8 cellular contexts compared by ENCODE assay signal in genomic region chr19:58498316-58499020, GRCh38. TPM values are rescaled to one million over a fixed set of nuclear protein-coding genes. Genes with fewer than 3 reads are reported as not detected.
DNase-seq lines count a peak whose midpoint lies in the region; ATAC-seq, FAIRE-seq and TF ChIP-seq lines count a peak whose summit lies in the region.

No MANE protein-coding gene starts in this region.

- H3K4me3 ChIP-seq in astrocyte (ENCODE audit: insufficient read depth, low read depth, low read length) (peak overlapping the region; percentile 48), left lung (peak overlapping the region; percentile 50 to 62)

- H4K20me1 ChIP-seq in astrocyte (ENCODE audit: insufficient read depth, low read length), result no peaks in the 10 kb centered on the region

- no peak for TF ChIP-seq CTCF in astrocyte (IDR thresholded peaks at IDR 0.05; ENCODE audit: insufficient read depth, low read depth, low read length)
- no peak for TF ChIP-seq CTCF in left lung (IDR thresholded peaks at IDR 0.05)
- no peak for TF ChIP-seq CTCF in type B pancreatic cell (conservative IDR thresholded peaks at IDR 0.05)

- H3K4me2 ChIP-seq in astrocyte (ENCODE audit: low read length), result peak overlapping the region; percentile 93

- H3K36me3 Mint-ChIP-seq in activated T-cell treated with anti-CD3 and anti-CD28 coated beads, Interleukin-2, amount 50 U/mL, for 4 hours (ENCODE audit: insufficient read depth), result peaks cover 1% of the 10 kb centered on the region
- H3K36me3 Mint-ChIP-seq in astrocyte (ENCODE audit: low read depth, unreplicated experiment) (peaks cover 8% of the 10 kb centered on the region), type B pancreatic cell (no peaks in the 10 kb centered on the region)

- no peak for DNase-seq in activated T-cell treated with anti-CD3 and anti-CD28 coated beads, Interleukin-2, amount 50 U/mL, for 4 hours
- DNase-seq in activated T-cell treated with anti-CD3 and anti-CD28 coated beads for 4 hours (no peak), astrocyte (ENCODE audit: low read depth) (no peak), left lung (peak in 1 of 2 donors; percentile 35), type B pancreatic cell (ENCODE audit: extremely low spot score, unreplicated experiment) (no peak), CD1c-positive myeloid dendritic cell (ENCODE audit: extremely low spot score) (no peak), inferior parietal cortex (ENCODE audit: extremely low spot score) (no peak)

- H3K79me2 ChIP-seq in astrocyte (ENCODE audit: insufficient read depth, low read length), result no peaks in the 10 kb centered on the region

- H3K4me3 Mint-ChIP-seq in activated T-cell treated with anti-CD3 and anti-CD28 coated beads, Interleukin-2, amount 50 U/mL, for 4 hours, result peak overlapping the region; percentile 93
- H3K4me3 Mint-ChIP-seq in astrocyte (ENCODE audit: unreplicated experiment) (peak overlapping the region; percentile 91), type B pancreatic cell (peak overlapping the region; percentile 96)

- no peaks in the 10 kb centered on the region for H3K27me3 Mint-ChIP-seq in activated T-cell treated with anti-CD3 and anti-CD28 coated beads, Interleukin-2, amount 50 U/mL, for 4 hours (ENCODE audit: low read depth)
- H3K27me3 Mint-ChIP-seq in astrocyte (ENCODE audit: low read depth, unreplicated experiment), result no peaks in the 10 kb centered on the region
- no peaks in the 10 kb centered on the region for H3K27me3 Mint-ChIP-seq in type B pancreatic cell

- intact Hi-C loops in left lung (cut with DNase I), result no loop called here

- H3K9ac ChIP-seq in astrocyte (ENCODE audit: low read length), result no peak overlapping the region

- H3K27ac ChIP-seq in astrocyte (ENCODE audit: low read depth, low read length) (no peak overlapping the region), left lung (peak overlapping the region in 1 of 2 donors; percentile 87)

- ATAC-seq in activated T-cell treated with anti-CD3 and anti-CD28 coated beads, Interleukin-2, amount 50 U/mL, for 4 hours, result no peak
- ATAC-seq in left lung (peak; percentile 2), GM21619 (IDR thresholded peaks at IDR 0.05; ENCODE audit: unreplicated experiment) (no peak)

- peak overlapping the region; percentile 41 for H3K27ac Mint-ChIP-seq in astrocyte (ENCODE audit: unreplicated experiment)
- H3K27ac Mint-ChIP-seq in type B pancreatic cell, result peak overlapping the region; percentile 96

- H3K27me3 ChIP-seq in astrocyte (ENCODE audit: insufficient read depth, low read length) (no peaks in the 10 kb centered on the region), left lung (no peaks in the 10 kb centered on the region)

- H3K9me3 Mint-ChIP-seq in activated T-cell treated with anti-CD3 and anti-CD28 coated beads, Interleukin-2, amount 50 U/mL, for 4 hours, result peaks cover 16% of the 10 kb centered on the region
- H3K9me3 Mint-ChIP-seq in astrocyte (ENCODE audit: unreplicated experiment) (no peaks in the 10 kb centered on the region), type B pancreatic cell (peaks cover 13% of the 10 kb centered on the region)

- FAIRE-seq in astrocyte (lab: Jason Lieb, UNC), result no peak

- H3K36me3 ChIP-seq in astrocyte (ENCODE audit: insufficient read depth, low read length) (no peaks in the 10 kb centered on the region), left lung (no peaks in the 10 kb centered on the region)

- peak overlapping the region; percentile 66 for H2AFZ ChIP-seq in astrocyte (ENCODE audit: low read depth, low read length)

- H3K4me1 Mint-ChIP-seq in activated T-cell treated with anti-CD3 and anti-CD28 coated beads, Interleukin-2, amount 50 U/mL, for 4 hours (ENCODE audit: low read depth), result peaks cover 19% of the 10 kb centered on the region
- H3K4me1 Mint-ChIP-seq in astrocyte (ENCODE audit: low read depth, unreplicated experiment) (peaks cover 8% of the 10 kb centered on the region), type B pancreatic cell (ENCODE audit: unreplicated experiment) (peaks cover 14% of the 10 kb centered on the region)

- H3K4me1 ChIP-seq in astrocyte (ENCODE audit: insufficient read depth, low read length) (peaks cover 4% of the 10 kb centered on the region), left lung (peaks cover 0 to 23% of the 10 kb centered on the region in 2 donors)

- H3K9me3 ChIP-seq in astrocyte (ENCODE audit: insufficient read depth, low read depth, low read length), result peaks cover 4% of the 10 kb centered on the region
- H3K9me3 ChIP-seq in left lung, result no peaks in the 10 kb centered on the region

RNA-seq across cellular contexts. Expression of gene SLC27A5, which starts 13.3 kb away (rescaled TPM):
- 10 to 100 TPM; 12.6 to 19.8 (median 19.5) TPM for total RNA-seq in activated T-cell treated with anti-CD3 and anti-CD28 coated beads, Interleukin-2, amount 50 U/mL, for 4 hours
- total RNA-seq in astrocyte (6.8 TPM in 2 replicates), left lung (10 to 100 TPM in 1 of 2 donors, 1 to 10 TPM in 1; 6.2 to 11.8 TPM), type B pancreatic cell (ENCODE audit: low replicate concordance) (5.7 and 9.3 TPM in 2 replicates)

RNA-seq across cellular contexts. Expression of gene ZBTB45, which starts 21.1 kb away (rescaled TPM):
- total RNA-seq in activated T-cell treated with anti-CD3 and anti-CD28 coated beads, Interleukin-2, amount 50 U/mL, for 4 hours, result 10 to 100 TPM; 15.4 to 16.7 (median 16.1) TPM
- 16.2 and 16.3 TPM in 2 replicates for total RNA-seq in astrocyte
- 10 to 100 TPM; 12.7 to 17.7 TPM for total RNA-seq in left lung
- 18.6 and 20.2 TPM in 2 replicates for total RNA-seq in type B pancreatic cell (ENCODE audit: low replicate concordance)

RNA-seq across cellular contexts. Expression of gene ZNF446, which starts 22.3 kb away (rescaled TPM):
- total RNA-seq in activated T-cell treated with anti-CD3 and anti-CD28 coated beads, Interleukin-2, amount 50 U/mL, for 4 hours, result 1 to 10 TPM; 5.3 to 6.4 (median 6.0) TPM
- total RNA-seq in astrocyte, result 6.0 and 6.2 TPM in 2 replicates
- 1 to 10 TPM; 6.2 to 6.6 TPM for total RNA-seq in left lung
- 13.0 and 17.4 TPM in 2 replicates for total RNA-seq in type B pancreatic cell (ENCODE audit: low replicate concordance)

RNA-seq across cellular contexts. Expression of gene ZNF324, which starts 31.6 kb away (rescaled TPM):
- total RNA-seq in activated T-cell treated with anti-CD3 and anti-CD28 coated beads, Interleukin-2, amount 50 U/mL, for 4 hours, result 10 to 100 TPM; 16.1 to 18.0 (median 16.4) TPM
- 9.3 and 9.6 TPM in 2 replicates for total RNA-seq in astrocyte
- total RNA-seq in left lung, result 1 to 10 TPM; 7.1 to 9.5 TPM
- total RNA-seq in type B pancreatic cell (ENCODE audit: low replicate concordance), result 11.5 and 15.0 TPM in 2 replicates

RNA-seq across cellular contexts. Expression of gene TRIM28, which starts 45.4 kb away (rescaled TPM):
- 100 to 1,000 TPM; 850 to 963 (median 920) TPM for total RNA-seq in activated T-cell treated with anti-CD3 and anti-CD28 coated beads, Interleukin-2, amount 50 U/mL, for 4 hours
- total RNA-seq in astrocyte, result 339 and 351 TPM in 2 replicates
- total RNA-seq in left lung, result 100 to 1,000 TPM; 231 to 261 TPM
- total RNA-seq in type B pancreatic cell (ENCODE audit: low replicate concordance), result 401 and 679 TPM in 2 replicates
